Comparison of ENCODE assay signal across 26 cellular contexts in genomic region chr2:71512386-71512785, GRCh38.
"Had no signal": no experiment of that assay in that cellular context is flagged by ENCODE, and none has a peak within 500 bp of the region (broad histone marks: within the 10 kb centered on the region; RNA-seq: fewer than 3 reads in every experiment).

No MANE protein-coding gene starts in this region.

- DNase-seq: hippocampal formation; kidney glomerular epithelial cell; left cardiac atrium; left ventricle myocardium superior; lower lobe of right lung; mammary epithelial cell; mesenchymal stem cell; naive B cell; natural killer cell; nephron progenitor cell; pancreas; retina; right cardiac atrium; sigmoid colon; small intestine; stimulated activated CD4-positive, alpha-beta T cell treated with anti-CD3 and anti-CD28 coated beads, Interleukin-4, amount 100 ng/mL, for 24 hours; stimulated activated naive CD4-positive, alpha-beta T cell treated with Interleukin-2 at 50 U/mL for 16 hours; trophoblast cell; uterus had no signal

- H3K4me3 ChIP-seq: lower lobe of right lung, pancreas, prostate gland, sigmoid colon, spleen, suprapubic skin, thoracic aorta, tibial artery, uterus had no signal

- H3K9me3 ChIP-seq: lower lobe of right lung, pancreas, prostate gland, sigmoid colon, spleen, suprapubic skin, thoracic aorta, tibial artery, uterus had no signal

- ATAC-seq: left cardiac atrium, left lobe of liver, left ventricle myocardium superior, lower lobe of right lung, natural killer cell, pancreas had no signal

- H3K4me1 ChIP-seq: lower lobe of right lung, pancreas, prostate gland, sigmoid colon, suprapubic skin, tibial artery, uterus had no signal

- FAIRE-seq: keratinocyte, pancreas, small intestine had no signal

- H3K27ac ChIP-seq: lower lobe of right lung, pancreas, prostate gland, sigmoid colon, spleen, suprapubic skin, thoracic aorta, tibial artery, uterus had no signal

- H3K27me3 ChIP-seq: sigmoid colon, spleen, tibial artery, uterus had no signal

- H3K36me3 ChIP-seq: pancreas, prostate gland, suprapubic skin, thoracic aorta, uterus had no signal
